Comparison of ENCODE assay signal across 8 cellular contexts in genomic region chr3:132418916-132419315, GRCh38. TPM values are rescaled to one million over a fixed set of nuclear protein-coding genes. Genes with fewer than 3 reads are reported as not detected.
A peak's percentile ranks its signal among the peaks of the same experiment; 100 is the strongest.
DNase-seq lines count a peak whose midpoint lies in the region; ATAC-seq and TF ChIP-seq lines count a peak whose summit lies in the region.
"Had no signal": no experiment of that assay in that cellular context is flagged by ENCODE, and none has a peak within 500 bp of the region (broad histone marks: within the 10 kb centered on the region; RNA-seq: fewer than 3 reads in every experiment).

No MANE protein-coding gene starts in this region.

- H3K4me3 ChIP-seq in HCT116 (replicated peaks in 1 of 2; ENCODE audit: low read depth in 1 of 2, low read length in 2 of 2) = peak overlapping the region; percentile 91 to 98
- H3K4me3 ChIP-seq in RWPE2 (ENCODE audit: severe bottlenecking) = peak overlapping the region; percentile 91
- peak overlapping the region; percentile 99 for H3K4me3 ChIP-seq in epithelial cell of esophagus (ENCODE audit: low read length)
- peak overlapping the region in 2 of 4 donors; percentile 93 to 98 for H3K4me3 ChIP-seq in sigmoid colon

- ATAC-seq in HCT116 (no peak), RWPE2 (ENCODE audit: low read depth) (no peak), GM18520 (IDR thresholded peaks at IDR 0.05; ENCODE audit: unreplicated experiment) (no peak)

- H3K27me3 ChIP-seq in HCT116 (ENCODE audit: insufficient read depth, low read length) (no peaks in the 10 kb centered on the region), RWPE2 (ENCODE audit: insufficient read depth, poor library complexity, severe bottlenecking) (no peaks in the 10 kb centered on the region), sigmoid colon (no peaks in the 10 kb centered on the region)

- no peak overlapping the region for H2AFZ ChIP-seq in HCT116 (ENCODE audit: low read depth, low read length, poor library complexity, severe bottlenecking)

- no TSS peak for BruUV-seq in HCT116 (replicated peaks; lab: Mats Ljungman, UMichigan)

- H3K27ac ChIP-seq in HCT116 (ENCODE audit: low read depth, low read length) (no peak overlapping the region), RWPE2 (ENCODE audit: poor library complexity, severe bottlenecking) (peak overlapping the region; percentile 59), sigmoid colon (peak overlapping the region in 3 of 4 donors; percentile 87 to 95 (median 94))

- no peak for DNase-seq in HCT116 (ENCODE audit: low read depth, low spot score)
- DNase-seq in RWPE2 (ENCODE audit: low spot score) = no peak
- no peak for DNase-seq in epithelial cell of esophagus (ENCODE audit: low read depth)
- no peak for DNase-seq in sigmoid colon
- DNase-seq in pons (ENCODE audit: low spot score) = no peak
- no peak for DNase-seq in stimulated activated CD4-positive, alpha-beta T cell treated with anti-CD3 and anti-CD28 coated beads, Interleukin-12 subunit alpha, Interleukin-12 subunit beta, amount 100 ng/mL, for 4 hours
- DNase-seq: stimulated activated CD4-positive, alpha-beta T cell treated with anti-CD3 and anti-CD28 coated beads, Interleukin-2, amount 100 ng/mL, for 48 hours had no signal

- H3K79me2 ChIP-seq in HCT116 (ENCODE audit: insufficient read depth, low read length) = peaks cover 55% of the 10 kb centered on the region

- H3K36me3 ChIP-seq in HCT116 (ENCODE audit: control insufficient read depth in 1 of 2, insufficient read depth in 2 of 2, low read length in 2 of 2) (no peaks in the 10 kb centered on the region), RWPE2 (ENCODE audit: low read depth) (peaks cover 27% of the 10 kb centered on the region), sigmoid colon (peaks cover 0 to 3% (median 0%) of the 10 kb centered on the region in 4 donors)

- peak overlapping the region; percentile 91; the same call in 1 of the 2 replicates for H3K9ac ChIP-seq in HCT116 (ENCODE audit: low read length)

- TF ChIP-seq EP300 in sigmoid colon (IDR thresholded peaks at IDR 0.05) = no peak

- no peaks in the 10 kb centered on the region for H3K9me2 ChIP-seq in HCT116 (ENCODE audit: insufficient read depth)

- POLR2A ChIA-PET in HCT116 (lab: Charles Lee) = no interaction called here

- WGBS in sigmoid colon, 2 donors = 6 to 14% methylated on average over 4 of the region's 4 CpGs

- H3K9me3 ChIP-seq in HCT116 (ENCODE audit: control insufficient read depth in 1 of 2, insufficient read depth in 1 of 2, low read depth in 1 of 2, low read length in 2 of 2) = no peaks in the 10 kb centered on the region
- no peaks in the 10 kb centered on the region for H3K9me3 ChIP-seq in RWPE2 (ENCODE audit: severe bottlenecking)
- H3K9me3 ChIP-seq in sigmoid colon = no peaks in the 10 kb centered on the region

- no peaks in the 10 kb centered on the region for H4K20me1 ChIP-seq in HCT116 (ENCODE audit: insufficient read depth)

- CTCF ChIA-PET in HCT116 (lab: Charles Lee) = no interaction called here

- TF ChIP-seq POLR2A in HCT116 (IDR thresholded peaks at IDR 0.05; ENCODE audit: borderline replicate concordance, extremely low read depth, insufficient read depth, insufficient read length) (no peak), sigmoid colon (IDR thresholded peaks at IDR 0.05) (no peak)

- RAD21 ChIA-PET in HCT116 (lab: Charles Lee; ENCODE audit: low non-redundant PET in 1 of 2, low total read pairs in 2 of 2, uncharacterized antibody in 2 of 2, unreplicated experiment in 2 of 2) = no interaction called here

- H3K4me1 ChIP-seq in HCT116 (ENCODE audit: control insufficient read depth in 1 of 2, insufficient read depth in 2 of 2, low read length in 2 of 2) = peaks cover 0 to 13% of the 10 kb centered on the region in 2 experiments; a peak in 2 of 4 replicates
- peaks cover 7% of the 10 kb centered on the region for H3K4me1 ChIP-seq in RWPE2 (ENCODE audit: insufficient read depth, poor library complexity, severe bottlenecking)
- H3K4me1 ChIP-seq in sigmoid colon = peaks cover 0 to 44% (median 20%) of the 10 kb centered on the region in 4 donors

- H3K4me2 ChIP-seq in HCT116 (ENCODE audit: low read length) = peak overlapping the region; percentile 70

- TF ChIP-seq RAD21 in HCT116 (IDR thresholded peaks at IDR 0.05; ENCODE audit: low read depth) = no peak

- TF ChIP-seq CTCF in HCT116 (IDR thresholded peaks at IDR 0.05 in 2 of 3, conservative IDR thresholded peaks at IDR 0.05 in 1 of 3; ENCODE audit: borderline replicate concordance in 1 of 3, insufficient read depth in 1 of 3, low read depth in 2 of 3, low read length in 2 of 3) (no peak), RWPE2 (IDR thresholded peaks at IDR 0.05; ENCODE audit: poor library complexity, severe bottlenecking) (no peak), epithelial cell of esophagus (IDR thresholded peaks at IDR 0.05; ENCODE audit: insufficient read depth, low read depth, low read length, missing control alignments) (no peak), sigmoid colon (IDR thresholded peaks at IDR 0.05) (no peak)

- intact Hi-C loops in HCT116 (cut with micrococcal nuclease) (no loop called here), sigmoid colon (cut with DNase I) (loop anchor here (5.0 kb wide), 1 partner anchor 1153 kb away; the partner anchor contains the start of gene CDV3)

TF ChIP-seq in HCT116, 20 proteins besides CTCF, POLR2A, EP300 and RAD21:
- TF ChIP-seq SRF (IDR thresholded peaks at IDR 0.05; ENCODE audit: low read depth) (no peak), ATF3 (IDR thresholded peaks at IDR 0.05) (no peak), ZNF274 (IDR thresholded peaks at IDR 0.05; ENCODE audit: low read depth, low read length) (no peak), SP1 (IDR thresholded peaks at IDR 0.05; ENCODE audit: low read depth) (no peak), CBX3 (IDR thresholded peaks at IDR 0.05; ENCODE audit: low read depth) (no peak), TCF7L2 (IDR thresholded peaks at IDR 0.05; ENCODE audit: borderline replicate concordance, extremely low read depth, insufficient read depth, insufficient read length) (no peak), POLR2AphosphoS5 (IDR thresholded peaks at IDR 0.05; ENCODE audit: low read depth, low read length) (no peak), ELF1 (IDR thresholded peaks at IDR 0.05; ENCODE audit: borderline replicate concordance, low read depth) (no peak), ZFX (IDR thresholded peaks at IDR 0.05) (no peak), CEBPB (IDR thresholded peaks at IDR 0.05; ENCODE audit: low read depth) (no peak), YY1 (IDR thresholded peaks at IDR 0.05; ENCODE audit: extremely low read depth, insufficient replicate concordance, low read depth, low read length) (no peak), REST (IDR thresholded peaks at IDR 0.05; ENCODE audit: low read depth) (no peak), EGR1 (IDR thresholded peaks at IDR 0.05; ENCODE audit: low read depth) (no peak), MAX (IDR thresholded peaks at IDR 0.05) (no peak)
TF ChIP-seq in HCT116: peak in this region for 0.

RNA-seq across cellular contexts. Expression of gene DNAJC13, which starts 1.6 kb away (rescaled TPM):
- 28.8 TPM for total RNA-seq in HCT116 (2021; ENCODE audit: unreplicated experiment)
- polyA plus RNA-seq in HCT116 (2012) = 7.7 and 8.6 TPM in 2 replicates
- 10 to 100 TPM; 33.2 to 55.9 (median 46.5) TPM for total RNA-seq in sigmoid colon
- polyA plus RNA-seq in sigmoid colon = 10 to 100 TPM in 2 of 3 donors, 1 to 10 TPM in 1; 9.0 to 14.3 (median 12.4) TPM
